In the genomic region with DNA sequence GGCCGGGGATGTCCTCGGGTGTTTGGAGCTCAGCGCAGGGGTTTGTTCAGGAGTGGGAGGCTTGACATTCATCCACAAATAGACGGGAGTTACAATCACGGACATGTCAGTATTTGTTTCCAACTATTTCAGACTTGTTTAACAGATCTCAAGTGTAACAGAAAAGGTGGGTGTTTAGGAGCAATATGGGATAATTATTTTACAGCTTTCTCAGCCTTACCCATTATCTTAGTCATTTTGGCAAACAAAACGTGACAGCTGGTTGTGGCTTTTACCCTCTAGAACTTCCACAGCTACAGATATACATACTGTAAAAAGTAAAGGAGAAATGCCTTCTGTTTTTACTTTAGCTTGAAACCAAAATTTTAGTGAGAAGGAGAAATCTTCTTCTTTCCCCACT, we compare ENCODE assay signal across 1 cellular context.
TF ChIP-seq lines count a peak whose summit lies in the region.

No MANE protein-coding gene starts in this region.

TF ChIP-seq in IMR-90, 13 proteins besides CTCF, POLR2A, EP300 and RAD21:
- TF ChIP-seq, protein P1, sequence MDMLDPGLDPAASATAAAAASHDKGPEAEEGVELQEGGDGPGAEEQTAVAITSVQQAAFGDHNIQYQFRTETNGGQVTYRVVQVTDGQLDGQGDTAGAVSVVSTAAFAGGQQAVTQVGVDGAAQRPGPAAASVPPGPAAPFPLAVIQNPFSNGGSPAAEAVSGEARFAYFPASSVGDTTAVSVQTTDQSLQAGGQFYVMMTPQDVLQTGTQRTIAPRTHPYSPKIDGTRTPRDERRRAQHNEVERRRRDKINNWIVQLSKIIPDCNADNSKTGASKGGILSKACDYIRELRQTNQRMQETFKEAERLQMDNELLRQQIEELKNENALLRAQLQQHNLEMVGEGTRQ (IDR thresholded peaks at IDR 0.05; ENCODE audit: low read depth, low read length): no peak
- no peak for TF ChIP-seq SMC3 (IDR thresholded peaks at IDR 0.05; ENCODE audit: low read depth, low read length)
- no peak for TF ChIP-seq NFE2L2 (IDR thresholded peaks at IDR 0.05; ENCODE audit: low read depth, low read length)
- TF ChIP-seq BHLHE40 (IDR thresholded peaks at IDR 0.05; ENCODE audit: low read depth, low read length): no peak
- TF ChIP-seq RCOR1 (IDR thresholded peaks at IDR 0.05; ENCODE audit: insufficient replicate concordance, low read length): no peak
- TF ChIP-seq CHD1 (IDR thresholded peaks at IDR 0.05; ENCODE audit: low read depth, low read length): no peak
- TF ChIP-seq FOS (IDR thresholded peaks at IDR 0.05; ENCODE audit: low read depth, low read length): no peak
- no peak for TF ChIP-seq RFX5 (IDR thresholded peaks at IDR 0.05; ENCODE audit: low read depth, low read length)
- TF ChIP-seq MAZ (IDR thresholded peaks at IDR 0.05; ENCODE audit: borderline replicate concordance, low read depth, low read length): no peak
- TF ChIP-seq, protein P2, sequence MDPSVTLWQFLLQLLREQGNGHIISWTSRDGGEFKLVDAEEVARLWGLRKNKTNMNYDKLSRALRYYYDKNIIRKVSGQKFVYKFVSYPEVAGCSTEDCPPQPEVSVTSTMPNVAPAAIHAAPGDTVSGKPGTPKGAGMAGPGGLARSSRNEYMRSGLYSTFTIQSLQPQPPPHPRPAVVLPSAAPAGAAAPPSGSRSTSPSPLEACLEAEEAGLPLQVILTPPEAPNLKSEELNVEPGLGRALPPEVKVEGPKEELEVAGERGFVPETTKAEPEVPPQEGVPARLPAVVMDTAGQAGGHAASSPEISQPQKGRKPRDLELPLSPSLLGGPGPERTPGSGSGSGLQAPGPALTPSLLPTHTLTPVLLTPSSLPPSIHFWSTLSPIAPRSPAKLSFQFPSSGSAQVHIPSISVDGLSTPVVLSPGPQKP (IDR thresholded peaks at IDR 0.05; ENCODE audit: borderline replicate concordance, low read depth, low read length): no peak
- TF ChIP-seq MXI1 (IDR thresholded peaks at IDR 0.05; ENCODE audit: borderline replicate concordance, low read depth, low read length): no peak
- no peak for TF ChIP-seq CEBPB (IDR thresholded peaks at IDR 0.05; ENCODE audit: low read depth, low read length)
- no peak for TF ChIP-seq MAFK (IDR thresholded peaks at IDR 0.05; ENCODE audit: low read depth, low read length)
